Comparison of ENCODE assay signal across 27 cellular contexts in the genomic region with DNA sequence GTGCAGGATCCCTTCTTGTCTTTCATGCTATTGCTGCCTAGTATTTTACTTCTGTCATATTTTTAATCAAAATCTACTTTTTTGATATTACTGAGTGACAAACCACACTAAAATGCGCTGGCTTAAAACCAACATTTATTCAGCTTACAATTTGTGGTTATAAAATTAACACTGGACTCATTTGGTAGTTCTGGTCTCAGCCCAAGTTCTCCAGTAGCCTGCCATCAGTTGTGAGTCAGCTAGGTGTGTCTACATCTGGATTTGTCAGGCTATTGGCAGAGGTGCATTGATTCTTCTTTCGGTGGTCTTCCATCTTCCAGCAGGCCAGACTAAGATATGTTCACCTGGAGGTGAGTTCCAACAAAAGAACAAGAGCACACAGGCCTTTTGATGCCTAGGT.
"Had no signal": no experiment of that assay in that cellular context is flagged by ENCODE, and none has a peak within 500 bp of the region (broad histone marks: within the 10 kb centered on the region; RNA-seq: fewer than 3 reads in every experiment).

No MANE protein-coding gene starts in this region.

- ATAC-seq: activated naive CD4-positive, alpha-beta T cell treated with anti-CD3 and anti-CD28 coated beads, Interleukin-2, amount 50 U/mL, for 72 hours; activated T-cell treated with anti-CD3 and anti-CD28 coated beads, Interleukin-2, amount 50 U/mL, for 4 hours; activated T-cell treated with anti-CD3 and anti-CD28 coated beads, Interleukin-2, amount 50 U/mL, for 72 hours; activated T-helper 17 cell treated with anti-CD3 and anti-CD28 coated beads, Interleukin-2, amount 50 U/mL, for 72 hours had no signal

- H3K4me3 ChIP-seq: adrenal gland had no signal

- H3K4me1 ChIP-seq: adrenal gland had no signal

- H3K9me3 ChIP-seq: adrenal gland had no signal

- H3K36me3 ChIP-seq: adrenal gland had no signal

- H3K27ac ChIP-seq: adrenal gland, VCaP had no signal

- DNase-seq: activated B cell treated with CpG ODN at 0.5 μM for 24 hours; activated CD4-positive, alpha-beta memory T cell treated with anti-CD3 and anti-CD28 coated beads, Interleukin-2, amount 10 ng/mL, durations not matched to agents 7 days and 5 days; activated CD4-positive, alpha-beta T cell treated with anti-CD3 and anti-CD28 coated beads for 4 hours; activated CD4-positive, alpha-beta T cell treated with anti-CD3 and anti-CD28 coated beads, Interleukin-2, amount 10 ng/mL, durations not matched to agents 24 days and 14 days; activated CD4-positive, alpha-beta T cell treated with anti-CD3 and anti-CD28 coated beads, Interleukin-2, amount 50 U/mL, for 48 hours; activated CD4-positive, CD25-positive, alpha-beta regulatory T cell treated with anti-CD3 and anti-CD28 coated beads, Interleukin-2, amount 50 U/mL, for 72 hours; activated CD8-positive, alpha-beta memory T cell treated with anti-CD3 and anti-CD28 coated beads, Interleukin-2, amount 50 U/mL, for 4 hours; activated effector memory CD4-positive, alpha-beta T cell treated with anti-CD3 and anti-CD28 coated beads, Interleukin-2, amount 50 U/mL, for 16 hours; activated gamma-delta T cell treated with Interleukin-2 at 50 U/mL for 16 hours; activated naive CD4-positive, alpha-beta T cell; activated naive CD4-positive, alpha-beta T cell treated with anti-CD3 and anti-CD28 coated beads for 36 hours; activated naive CD4-positive, alpha-beta T cell treated with anti-CD3 and anti-CD28 coated beads, Interleukin-2, amount 50 U/mL, for 16 hours; activated naive CD8-positive, alpha-beta T cell treated with anti-CD3 and anti-CD28 coated beads for 36 hours; activated T-cell treated with anti-CD3 and anti-CD28 coated beads for 4 hours; activated T-cell treated with anti-CD3 and anti-CD28 coated beads, Interleukin-2, amount 50 U/mL, for 1 hour; activated T-cell treated with anti-CD3 and anti-CD28 coated beads, Interleukin-2, amount 50 U/mL, for 4 hours; activated T-cell treated with anti-CD3 and anti-CD28 coated beads, Interleukin-2, amount 50 U/mL, for 72 hours; adrenal gland; amniotic stem cell; aorta; central memory CD4-positive, alpha-beta T cell; T-helper 1 cell; T-helper 2 cell; T-helper 9 cell had no signal

- H3K27me3 ChIP-seq: adrenal gland had no signal
